Comparison of ENCODE assay signal across 8 cellular contexts in genomic region chr12:81257952-81258551, GRCh38.
DNase-seq lines count a peak whose midpoint lies in the region; ATAC-seq and TF ChIP-seq lines count a peak whose summit lies in the region.

No MANE protein-coding gene starts in this region.

- no peak for ATAC-seq in GM21576 (IDR thresholded peaks at IDR 0.05; ENCODE audit: unreplicated experiment)

- H3K36me3 ChIP-seq in parathyroid adenoma (ENCODE audit: control insufficient read depth, insufficient read depth, low read length) = no peaks in the 10 kb centered on the region

- H3K9ac ChIP-seq in parathyroid adenoma = no peak overlapping the region

- DNase-seq in AG20443 (ENCODE audit: low spot score) (peak; percentile 27), HL-60 (ENCODE audit: low read depth in 1 of 2, low spot score in 1 of 2) (no peak), NCI-H82 treated with DMSO at 0.1 percent for 48 hours (lab: John Stamatoyannopoulos, UW; ENCODE audit: unreplicated experiment) (peak; percentile 15), dermis microvascular lymphatic vessel endothelial cell (ENCODE audit: low read depth in 2 of 2) (peak; percentile 40 to 52), caudate nucleus (lab: John Stamatoyannopoulos, UW) (no peak), cerebellar nuclear complex (lab: John Stamatoyannopoulos, UW) (no peak)

- no peaks in the 10 kb centered on the region for H3K79me2 ChIP-seq in parathyroid adenoma

- H3K4me1 ChIP-seq in parathyroid adenoma = no peaks in the 10 kb centered on the region

- no peaks in the 10 kb centered on the region for H3K27me3 ChIP-seq in HL-60 (ENCODE audit: insufficient read depth, poor library complexity, severe bottlenecking)
- no peaks in the 10 kb centered on the region for H3K27me3 ChIP-seq in parathyroid adenoma (ENCODE audit: control insufficient read depth, insufficient read depth, low read length)

- H3K4me3 ChIP-seq in HL-60 (replicated peaks; ENCODE audit: insufficient read depth, low read length) (no peak overlapping the region), parathyroid adenoma (ENCODE audit: low read depth, low read length) (no peak overlapping the region)

- H3K4me2 ChIP-seq in parathyroid adenoma (ENCODE audit: low read length) = no peak overlapping the region

- H3K27ac ChIP-seq in HL-60 (replicated peaks) (no peak overlapping the region), parathyroid adenoma (no peak overlapping the region), caudate nucleus (ENCODE audit: low read depth, low read length) (no peak overlapping the region)

- H3K9me3 ChIP-seq in parathyroid adenoma (ENCODE audit: control insufficient read depth, low read length) = no peaks in the 10 kb centered on the region

- no peak overlapping the region for H2AFZ ChIP-seq in parathyroid adenoma

- TF ChIP-seq CTCF in HL-60 (IDR thresholded peaks at IDR 0.05; ENCODE audit: insufficient read depth, low read length) (peak; percentile 4), parathyroid adenoma (IDR thresholded peaks at IDR 0.05) (peak; percentile 20)

Comparison
In these comparisons a context has a peak if more than half of its experiments do, and no peak if none do; other contexts are left out.
1. DNase-seq: peak in AG20443 (single experiment), NCI-H82 treated with DMSO at 0.1 percent for 48 hours (single experiment) and dermis microvascular lymphatic vessel endothelial cell (2 of 2); none in HL-60 (0 of 2), caudate nucleus (0 of 61) and cerebellar nuclear complex (0 of 2).